In the genomic region with DNA sequence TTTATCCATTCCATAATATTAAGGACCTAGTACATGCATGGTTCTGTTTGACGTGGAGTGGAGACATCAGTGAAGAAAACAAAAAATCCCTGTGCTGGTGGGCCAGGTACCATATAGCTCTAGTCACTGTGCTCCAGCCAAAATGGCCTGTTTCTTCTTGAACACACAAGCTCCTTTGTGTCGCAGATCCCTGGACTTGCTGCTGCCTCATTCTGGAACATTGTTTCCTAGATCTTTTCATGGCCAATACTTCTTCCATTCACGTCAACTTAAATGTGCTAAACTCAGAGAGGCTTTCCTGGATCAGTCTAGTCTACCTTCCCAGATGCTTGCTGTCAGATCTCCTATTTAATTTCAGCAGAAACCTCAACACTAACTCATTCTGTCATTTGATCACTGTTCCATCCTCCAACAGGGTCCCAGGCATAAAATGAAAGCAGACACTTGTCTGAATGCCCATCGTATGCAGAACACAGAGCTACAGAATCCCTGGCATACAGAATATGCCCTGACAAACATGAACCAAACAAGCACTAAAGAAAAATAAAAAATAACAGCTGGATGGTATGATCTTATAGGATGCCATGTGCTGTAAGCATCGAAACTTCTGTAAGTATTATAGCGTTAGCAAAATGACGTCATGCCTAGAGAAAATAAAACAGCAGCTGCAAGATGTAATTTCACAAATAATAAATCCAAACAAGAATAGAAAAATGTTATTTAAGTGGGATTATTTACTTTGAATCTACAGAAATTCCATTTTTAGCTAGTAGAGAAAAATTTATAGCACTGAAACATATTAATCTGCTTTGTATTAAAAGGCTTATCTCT, we compare ENCODE assay signal across 1 cellular context.
TF ChIP-seq lines count a peak whose summit lies in the region.

No MANE protein-coding gene starts in this region.

TF ChIP-seq in HepG2, 621 proteins besides CTCF, POLR2A, EP300 and RAD21 (continued from another document):
- TF ChIP-seq, protein P1, sequence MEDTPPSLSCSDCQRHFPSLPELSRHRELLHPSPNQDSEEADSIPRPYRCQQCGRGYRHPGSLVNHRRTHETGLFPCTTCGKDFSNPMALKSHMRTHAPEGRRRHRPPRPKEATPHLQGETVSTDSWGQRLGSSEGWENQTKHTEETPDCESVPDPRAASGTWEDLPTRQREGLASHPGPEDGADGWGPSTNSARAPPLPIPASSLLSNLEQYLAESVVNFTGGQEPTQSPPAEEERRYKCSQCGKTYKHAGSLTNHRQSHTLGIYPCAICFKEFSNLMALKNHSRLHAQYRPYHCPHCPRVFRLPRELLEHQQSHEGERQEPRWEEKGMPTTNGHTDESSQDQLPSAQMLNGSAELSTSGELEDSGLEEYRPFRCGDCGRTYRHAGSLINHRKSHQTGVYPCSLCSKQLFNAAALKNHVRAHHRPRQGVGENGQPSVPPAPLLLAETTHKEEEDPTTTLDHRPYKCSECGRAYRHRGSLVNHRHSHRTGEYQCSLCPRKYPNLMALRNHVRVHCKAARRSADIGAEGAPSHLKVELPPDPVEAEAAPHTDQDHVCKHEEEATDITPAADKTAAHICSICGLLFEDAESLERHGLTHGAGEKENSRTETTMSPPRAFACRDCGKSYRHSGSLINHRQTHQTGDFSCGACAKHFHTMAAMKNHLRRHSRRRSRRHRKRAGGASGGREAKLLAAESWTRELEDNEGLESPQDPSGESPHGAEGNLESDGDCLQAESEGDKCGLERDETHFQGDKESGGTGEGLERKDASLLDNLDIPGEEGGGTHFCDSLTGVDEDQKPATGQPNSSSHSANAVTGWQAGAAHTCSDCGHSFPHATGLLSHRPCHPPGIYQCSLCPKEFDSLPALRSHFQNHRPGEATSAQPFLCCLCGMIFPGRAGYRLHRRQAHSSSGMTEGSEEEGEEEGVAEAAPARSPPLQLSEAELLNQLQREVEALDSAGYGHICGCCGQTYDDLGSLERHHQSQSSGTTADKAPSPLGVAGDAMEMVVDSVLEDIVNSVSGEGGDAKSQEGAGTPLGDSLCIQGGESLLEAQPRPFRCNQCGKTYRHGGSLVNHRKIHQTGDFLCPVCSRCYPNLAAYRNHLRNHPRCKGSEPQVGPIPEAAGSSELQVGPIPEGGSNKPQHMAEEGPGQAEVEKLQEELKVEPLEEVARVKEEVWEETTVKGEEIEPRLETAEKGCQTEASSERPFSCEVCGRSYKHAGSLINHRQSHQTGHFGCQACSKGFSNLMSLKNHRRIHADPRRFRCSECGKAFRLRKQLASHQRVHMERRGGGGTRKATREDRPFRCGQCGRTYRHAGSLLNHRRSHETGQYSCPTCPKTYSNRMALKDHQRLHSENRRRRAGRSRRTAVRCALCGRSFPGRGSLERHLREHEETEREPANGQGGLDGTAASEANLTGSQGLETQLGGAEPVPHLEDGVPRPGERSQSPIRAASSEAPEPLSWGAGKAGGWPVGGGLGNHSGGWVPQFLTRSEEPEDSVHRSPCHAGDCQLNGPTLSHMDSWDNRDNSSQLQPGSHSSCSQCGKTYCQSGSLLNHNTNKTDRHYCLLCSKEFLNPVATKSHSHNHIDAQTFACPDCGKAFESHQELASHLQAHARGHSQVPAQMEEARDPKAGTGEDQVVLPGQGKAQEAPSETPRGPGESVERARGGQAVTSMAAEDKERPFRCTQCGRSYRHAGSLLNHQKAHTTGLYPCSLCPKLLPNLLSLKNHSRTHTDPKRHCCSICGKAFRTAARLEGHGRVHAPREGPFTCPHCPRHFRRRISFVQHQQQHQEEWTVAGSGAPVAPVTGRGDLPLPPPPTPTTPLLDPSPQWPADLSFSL (CRISPR knock-in tag; IDR thresholded peaks at IDR 0.05) = no peak
- peak; percentile 65; the same call in 1 of the 2 replicates for TF ChIP-seq CREB1 (IDR thresholded peaks at IDR 0.05)
- TF ChIP-seq CREB1 (CRISPR knock-in tag; IDR thresholded peaks at IDR 0.05) = no peak
- TF ChIP-seq CAMTA2 (CRISPR knock-in tag; IDR thresholded peaks at IDR 0.05; ENCODE audit: borderline replicate concordance) = no peak
